ENCODE assay signal across 9 cellular contexts in genomic region chr5:13957032-13957645, GRCh38. TPM values are rescaled to one million over a fixed set of nuclear protein-coding genes. Genes with fewer than 3 reads are reported as not detected.
DNase-seq lines count a peak whose midpoint lies in the region; ATAC-seq and TF ChIP-seq lines count a peak whose summit lies in the region.
"Had no signal": no experiment of that assay in that cellular context is flagged by ENCODE, and none has a peak within 500 bp of the region (broad histone marks: within the 10 kb centered on the region; RNA-seq: fewer than 3 reads in every experiment).

No MANE protein-coding gene starts in this region.

- TF ChIP-seq CTCF in GM06990 (IDR thresholded peaks at IDR 0.05; ENCODE audit: insufficient read depth, low read length, poor library complexity, severe bottlenecking) (peak; percentile 45), chondrocyte (IDR thresholded peaks at IDR 0.05) (peak; percentile 89)

- DNase-seq in GM06990 (ENCODE audit: extremely low read depth, insufficient read length) (no peak), HT1080 (ENCODE audit: low read depth) (peak; percentile 74), NCI-H82 (lab: John Stamatoyannopoulos, UW) (peak; percentile 81), chondrocyte (ENCODE audit: low spot score) (no peak), memory B cell (ENCODE audit: low spot score in 2 of 2) (no peak)
- no peak for DNase-seq in activated T-cell treated with anti-CD3 and anti-CD28 coated beads, Interleukin-2, amount 50 U/mL, for 4 hours
- DNase-seq: activated naive CD8-positive, alpha-beta T cell treated with anti-CD3 and anti-CD28 coated beads, Interleukin-2, amount 10 ng/mL, durations not matched to agents 7 days and 5 days had no signal

- H3K27me3 ChIP-seq in GM06990 (replicated peaks; ENCODE audit: control insufficient read depth, insufficient read depth, low read length): no peaks in the 10 kb centered on the region

- H3K4me1 Mint-ChIP-seq in chondrocyte (ENCODE audit: low read depth) (no peaks in the 10 kb centered on the region), memory B cell (peaks cover 2% of the 10 kb centered on the region)
- no peaks in the 10 kb centered on the region for H3K4me1 Mint-ChIP-seq in activated T-cell treated with anti-CD3 and anti-CD28 coated beads, Interleukin-2, amount 50 U/mL, for 4 hours (ENCODE audit: low read depth)
- H3K4me1 Mint-ChIP-seq: activated naive CD8-positive, alpha-beta T cell treated with anti-CD3 and anti-CD28 coated beads, Interleukin-2, amount 10 ng/mL, durations not matched to agents 7 days and 5 days had no signal

- H3K9me3 Mint-ChIP-seq in chondrocyte (ENCODE audit: low read depth) (no peaks in the 10 kb centered on the region), memory B cell (peaks cover 4% of the 10 kb centered on the region)
- peaks cover 8% of the 10 kb centered on the region for H3K9me3 Mint-ChIP-seq in activated T-cell treated with anti-CD3 and anti-CD28 coated beads, Interleukin-2, amount 50 U/mL, for 4 hours
- H3K9me3 Mint-ChIP-seq: activated naive CD8-positive, alpha-beta T cell treated with anti-CD3 and anti-CD28 coated beads, Interleukin-2, amount 10 ng/mL, durations not matched to agents 7 days and 5 days had no signal

- no peaks in the 10 kb centered on the region for H3K36me3 ChIP-seq in GM06990 (ENCODE audit: control insufficient read depth, insufficient read depth, low read length)

- no peak overlapping the region for H3K4me3 ChIP-seq in GM06990 (replicated peaks; ENCODE audit: low read depth, low read length)

- ATAC-seq in GM21576 (IDR thresholded peaks at IDR 0.05; ENCODE audit: unreplicated experiment) (peak; percentile 94), memory B cell (ENCODE audit: low read depth) (peak; percentile 38), HG03439 (IDR thresholded peaks at IDR 0.05; ENCODE audit: unreplicated experiment) (no peak)
- no peak for ATAC-seq in activated T-cell treated with anti-CD3 and anti-CD28 coated beads, Interleukin-2, amount 50 U/mL, for 4 hours

- H3K36me3 Mint-ChIP-seq in chondrocyte (ENCODE audit: low read depth): no peaks in the 10 kb centered on the region
- peaks cover 2% of the 10 kb centered on the region for H3K36me3 Mint-ChIP-seq in memory B cell
- no peaks in the 10 kb centered on the region for H3K36me3 Mint-ChIP-seq in activated T-cell treated with anti-CD3 and anti-CD28 coated beads, Interleukin-2, amount 50 U/mL, for 4 hours (ENCODE audit: insufficient read depth)
- H3K36me3 Mint-ChIP-seq: activated naive CD8-positive, alpha-beta T cell treated with anti-CD3 and anti-CD28 coated beads, Interleukin-2, amount 10 ng/mL, durations not matched to agents 7 days and 5 days had no signal

- peaks cover 36% of the 10 kb centered on the region for H3K27me3 Mint-ChIP-seq in chondrocyte (ENCODE audit: low read depth)
- H3K27me3 Mint-ChIP-seq in memory B cell: peaks cover 2% of the 10 kb centered on the region
- H3K27me3 Mint-ChIP-seq in activated T-cell treated with anti-CD3 and anti-CD28 coated beads, Interleukin-2, amount 50 U/mL, for 4 hours (ENCODE audit: low read depth): peaks cover 3% of the 10 kb centered on the region
- H3K27me3 Mint-ChIP-seq: activated naive CD8-positive, alpha-beta T cell treated with anti-CD3 and anti-CD28 coated beads, Interleukin-2, amount 10 ng/mL, durations not matched to agents 7 days and 5 days had no signal

- H3K4me3 Mint-ChIP-seq in chondrocyte (ENCODE audit: unreplicated experiment) (no peak overlapping the region), memory B cell (no peak overlapping the region)
- no peak overlapping the region for H3K4me3 Mint-ChIP-seq in activated T-cell treated with anti-CD3 and anti-CD28 coated beads, Interleukin-2, amount 50 U/mL, for 4 hours
- H3K4me3 Mint-ChIP-seq: activated naive CD8-positive, alpha-beta T cell treated with anti-CD3 and anti-CD28 coated beads, Interleukin-2, amount 10 ng/mL, durations not matched to agents 7 days and 5 days had no signal

- H3K27ac Mint-ChIP-seq in chondrocyte (ENCODE audit: unreplicated experiment) (no peak overlapping the region), memory B cell (no peak overlapping the region)
- H3K27ac Mint-ChIP-seq: activated naive CD8-positive, alpha-beta T cell treated with anti-CD3 and anti-CD28 coated beads, Interleukin-2, amount 10 ng/mL, durations not matched to agents 7 days and 5 days had no signal

RNA-seq across cellular contexts. Expression of gene DNAH5, which starts 12.7 kb away (rescaled TPM):
- 0.16 and 0.50 TPM in 2 replicates for total RNA-seq in HT1080 (2014; rRNA removed; shearing (Covaris generic))
- polyA plus RNA-seq in HT1080 (2015; cell fraction: cytosol; rRNA removed): 0.58 and 1.2 TPM in 2 replicates
- polyA plus RNA-seq in HT1080 (2015; cell fraction: nucleus; rRNA removed): 1.3 and 1.7 TPM in 2 replicates
- total RNA-seq in chondrocyte: 0.46 to 0.77 TPM (median 0.50 TPM) in 3 replicates
- not detected for total RNA-seq in activated T-cell treated with anti-CD3 and anti-CD28 coated beads, Interleukin-2, amount 50 U/mL, for 4 hours
- total RNA-seq: activated naive CD8-positive, alpha-beta T cell treated with anti-CD3 and anti-CD28 coated beads, Interleukin-2, amount 10 ng/mL, durations not matched to agents 7 days and 5 days had no signal

Comparison
In these comparisons a context has a peak if more than half of its experiments do, and no peak if none do; other contexts are left out.
1. DNase-seq: peak in HT1080 (single experiment) and NCI-H82 (single experiment); none in GM06990 (single experiment), chondrocyte (single experiment), memory B cell (0 of 2) and activated T-cell treated with anti-CD3 and anti-CD28 coated beads, Interleukin-2, amount 50 U/mL, for 4 hours (single experiment).
2. ATAC-seq: peak in GM21576 (single experiment) and memory B cell (single experiment); none in HG03439 (single experiment) and activated T-cell treated with anti-CD3 and anti-CD28 coated beads, Interleukin-2, amount 50 U/mL, for 4 hours (0 of 2).